8 cellular contexts compared by ENCODE assay signal in genomic region chr1:94783342-94784264, GRCh38. TPM values are rescaled to one million over a fixed set of nuclear protein-coding genes. Genes with fewer than 3 reads are reported as not detected.
A peak's percentile ranks its signal among the peaks of the same experiment; 100 is the strongest.
DNase-seq lines count a peak whose midpoint lies in the region; ATAC-seq and TF ChIP-seq lines count a peak whose summit lies in the region.

No MANE protein-coding gene starts in this region.

- ATAC-seq in GM19324 (IDR thresholded peaks at IDR 0.05; ENCODE audit: low FRiP score, unreplicated experiment): no peak

- H3K79me2 ChIP-seq in osteoblast (ENCODE audit: insufficient read depth, low read length): no peaks in the 10 kb centered on the region

- H3K4me3 ChIP-seq in SJSA1 (no peak overlapping the region), fibroblast of villous mesenchyme (ENCODE audit: low read depth, low read length) (no peak overlapping the region), osteoblast (ENCODE audit: insufficient read depth, low read length) (no peak overlapping the region)

- peak overlapping the region; percentile 71 for H3K4me2 ChIP-seq in osteoblast (ENCODE audit: insufficient read depth, low read length)

- DNase-seq in AG09319 (ENCODE audit: extremely low read depth, low read depth) (peak; percentile 77), SJSA1 (ENCODE audit: low read depth in 1 of 2, low spot score in 2 of 2) (peak; percentile 79 to 86), fibroblast of villous mesenchyme (ENCODE audit: low read depth) (peak; percentile 90), osteoblast (ENCODE audit: insufficient read length, low spot score, missing footprints) (peak; percentile 77), KBM-7 (no peak), HK-2 (ENCODE audit: unreplicated experiment) (no peak)
- no peak for DNase-seq in activated CD8-positive, alpha-beta memory T cell treated with anti-CD3 and anti-CD28 coated beads, Interleukin-2, amount 50 U/mL, for 48 hours

- no peaks in the 10 kb centered on the region for H4K20me1 ChIP-seq in osteoblast (ENCODE audit: insufficient read depth, low read length)

- H3K36me3 ChIP-seq in SJSA1: no peaks in the 10 kb centered on the region
- H3K36me3 ChIP-seq in osteoblast (ENCODE audit: insufficient read depth, low read length): no peaks in the 10 kb centered on the region

- H3K9me3 ChIP-seq in SJSA1 (replicated peaks) (no peaks in the 10 kb centered on the region), osteoblast (ENCODE audit: low read depth, low read length) (no peaks in the 10 kb centered on the region)

- TF ChIP-seq CTCF in AG09319 (IDR thresholded peaks at IDR 0.05; ENCODE audit: low read depth, low read length) (no peak), fibroblast of villous mesenchyme (IDR thresholded peaks at IDR 0.05; ENCODE audit: insufficient read depth, low read depth, low read length) (no peak), osteoblast (IDR thresholded peaks at IDR 0.05; ENCODE audit: extremely low read depth, low read depth, low read length) (no peak)

- peak overlapping the region; percentile 71 for H3K27ac ChIP-seq in SJSA1
- peak overlapping the region; percentile 84 for H3K27ac ChIP-seq in osteoblast (ENCODE audit: low read depth, low read length)

- in situ Hi-C loops in KBM-7 (cut with MboI; ENCODE audit: low pct_unique_long_range_greater_than_20kb, low sequenced_read_pairs): no loop called here

- H3K27me3 ChIP-seq in SJSA1 (replicated peaks) (no peaks in the 10 kb centered on the region), osteoblast (ENCODE audit: insufficient read depth, low read length) (peaks cover 61% of the 10 kb centered on the region)

- peak overlapping the region; percentile 48 for H2AFZ ChIP-seq in osteoblast (ENCODE audit: low read length)

- H3K4me1 ChIP-seq in SJSA1 (replicated peaks) (peaks cover 35% of the 10 kb centered on the region), osteoblast (ENCODE audit: insufficient read depth, low read length) (peaks cover 14% of the 10 kb centered on the region)

RNA-seq across cellular contexts. Expression of gene SLC44A3, which starts 36.6 kb away (rescaled TPM):
- 2.7 and 3.8 TPM in 2 replicates for total RNA-seq in SJSA1 (2014; rRNA removed; shearing (Covaris generic))
- total RNA-seq in fibroblast of villous mesenchyme (1.7 and 1.9 TPM in 2 replicates), osteoblast (2.9 and 7.1 TPM in 2 replicates)

Comparison
In these comparisons a context has a peak if more than half of its experiments do, and no peak if none do; other contexts are left out.
1. DNase-seq: peak in AG09319 (single experiment), SJSA1 (2 of 2), fibroblast of villous mesenchyme (single experiment) and osteoblast (single experiment); none in KBM-7 (single experiment), HK-2 (single experiment) and activated CD8-positive, alpha-beta memory T cell treated with anti-CD3 and anti-CD28 coated beads, Interleukin-2, amount 50 U/mL, for 48 hours (single experiment).